ENCODE assay signal across 2 cellular contexts in the genomic region with DNA sequence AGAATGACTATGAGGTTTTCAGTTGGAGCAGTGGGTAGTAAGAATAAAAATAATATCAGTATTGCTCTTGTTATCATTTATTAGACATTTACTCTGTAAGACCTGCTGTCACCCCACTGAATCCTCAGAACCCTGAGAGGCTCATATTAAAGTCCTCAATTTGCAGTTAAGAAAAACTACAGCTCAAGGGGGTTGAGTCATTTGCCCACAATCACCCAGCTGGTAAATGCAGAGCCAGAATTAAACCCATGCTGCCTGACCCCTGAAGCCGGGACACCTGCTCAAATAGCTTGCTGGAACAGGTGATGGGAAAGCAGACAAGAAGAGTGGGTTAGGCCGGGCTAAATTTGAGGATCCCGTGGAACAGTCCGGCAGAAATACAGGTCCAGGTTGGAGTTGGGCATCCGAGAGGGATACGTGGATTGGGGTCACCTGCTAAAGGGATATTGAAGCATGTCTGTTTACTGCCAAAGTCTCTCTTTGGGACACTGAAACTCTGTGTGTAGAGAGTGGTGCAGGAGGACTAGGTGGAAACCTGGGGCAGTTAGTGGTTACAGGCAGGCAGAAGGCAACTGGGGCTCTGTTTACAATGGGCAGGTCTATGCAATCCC.
TF ChIP-seq lines count a peak whose summit lies in the region.

No MANE protein-coding gene starts in this region.

TF ChIP-seq in HEK293, 187 proteins besides CTCF, POLR2A, EP300 and RAD21 (continued from another document):
- no peak for TF ChIP-seq BCL6B (tag by site-specific recombination; IDR thresholded peaks at IDR 0.05)
- TF ChIP-seq, protein P1, sequence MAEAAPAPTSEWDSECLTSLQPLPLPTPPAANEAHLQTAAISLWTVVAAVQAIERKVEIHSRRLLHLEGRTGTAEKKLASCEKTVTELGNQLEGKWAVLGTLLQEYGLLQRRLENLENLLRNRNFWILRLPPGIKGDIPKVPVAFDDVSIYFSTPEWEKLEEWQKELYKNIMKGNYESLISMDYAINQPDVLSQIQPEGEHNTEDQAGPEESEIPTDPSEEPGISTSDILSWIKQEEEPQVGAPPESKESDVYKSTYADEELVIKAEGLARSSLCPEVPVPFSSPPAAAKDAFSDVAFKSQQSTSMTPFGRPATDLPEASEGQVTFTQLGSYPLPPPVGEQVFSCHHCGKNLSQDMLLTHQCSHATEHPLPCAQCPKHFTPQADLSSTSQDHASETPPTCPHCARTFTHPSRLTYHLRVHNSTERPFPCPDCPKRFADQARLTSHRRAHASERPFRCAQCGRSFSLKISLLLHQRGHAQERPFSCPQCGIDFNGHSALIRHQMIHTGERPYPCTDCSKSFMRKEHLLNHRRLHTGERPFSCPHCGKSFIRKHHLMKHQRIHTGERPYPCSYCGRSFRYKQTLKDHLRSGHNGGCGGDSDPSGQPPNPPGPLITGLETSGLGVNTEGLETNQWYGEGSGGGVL (tag by site-specific recombination; IDR thresholded peaks at IDR 0.05), result no peak
- no peak for TF ChIP-seq ZFHX2 (tag by site-specific recombination; conservative IDR thresholded peaks at IDR 0.05)
- TF ChIP-seq ZNF677 (tag by site-specific recombination; IDR thresholded peaks at IDR 0.05), result no peak
- TF ChIP-seq HOXD13 (CRISPR knock-in tag; IDR thresholded peaks at IDR 0.05; ENCODE audit: borderline replicate concordance), result no peak
- TF ChIP-seq ZNF169 (tag by site-specific recombination; IDR thresholded peaks at IDR 0.05), result no peak
TF ChIP-seq in HEK293: peak in this region for 0.

TF ChIP-seq in HepG2, 621 proteins besides CTCF, POLR2A, EP300 and RAD21 (continued from another document):
- no peak for TF ChIP-seq ZNF513 (CRISPR knock-in tag; conservative IDR thresholded peaks at IDR 0.05)
- no peak for TF ChIP-seq PBX2 (CRISPR knock-in tag; IDR thresholded peaks at IDR 0.05)
- TF ChIP-seq ZBTB33 (CRISPR knock-in tag; IDR thresholded peaks at IDR 0.05), result no peak
- no peak for TF ChIP-seq ESRRA (CRISPR knock-in tag; IDR thresholded peaks at IDR 0.05; ENCODE audit: low read depth)
